Comparison of ENCODE assay signal across 7 cellular contexts in the genomic region with DNA sequence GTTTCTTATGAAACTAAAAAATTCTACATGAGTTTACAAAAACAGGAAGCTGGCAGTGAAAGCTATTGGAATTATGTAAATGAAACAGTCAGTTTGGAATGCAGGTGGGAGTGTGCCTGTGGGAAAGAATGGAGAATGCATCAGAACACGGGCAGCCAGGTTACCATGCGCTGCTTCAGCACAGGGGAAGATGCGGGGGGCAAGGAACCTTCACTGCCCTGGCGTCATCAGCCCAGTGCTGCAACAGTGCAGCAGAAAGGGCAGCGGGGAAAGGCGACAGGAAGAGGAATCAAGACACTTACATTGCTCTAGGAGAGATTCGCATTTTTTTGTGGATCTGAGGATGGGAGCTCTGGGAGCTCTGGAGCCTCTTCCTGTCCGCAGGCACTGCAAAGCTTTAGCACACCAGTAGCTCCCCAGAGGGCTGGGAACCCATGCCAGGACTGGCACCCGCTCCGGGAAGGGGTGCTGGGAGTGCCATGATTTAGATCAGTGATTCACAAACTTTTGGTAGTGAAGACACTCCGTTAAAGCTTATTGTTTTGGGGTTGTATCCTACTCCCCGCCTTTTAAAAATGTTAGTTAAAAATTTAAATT.
DNase-seq lines count a peak whose midpoint lies in the region; ATAC-seq and TF ChIP-seq lines count a peak whose summit lies in the region.

No MANE protein-coding gene starts in this region.

- intact Hi-C loops in mucosa of descending colon (cut with DNase I, micrococcal nuclease): no loop called here

- H3K9me3 ChIP-seq in MG63 (peaks cover 4% of the 10 kb centered on the region; the same call in 1 of the 2 replicates), mucosa of descending colon (peaks cover 3% of the 10 kb centered on the region)

- ATAC-seq in GM21825 (IDR thresholded peaks at IDR 0.05; ENCODE audit: unreplicated experiment) (peak; percentile 0), mucosa of descending colon (peak; percentile 20), GM18873 (IDR thresholded peaks at IDR 0.05; ENCODE audit: low FRiP score, unreplicated experiment) (no peak)

- H3K4me3 ChIP-seq in MG63 (no peak overlapping the region), cardiac fibroblast (replicated peaks in 1 of 2; ENCODE audit: low read depth in 2 of 2, low read length in 2 of 2) (peak overlapping the region in 1 of 2 donors; percentile 37), mucosa of descending colon (no peak overlapping the region)

- DNase-seq in MG63 (peak; percentile 66), cardiac fibroblast (ENCODE audit: low read depth in 2 of 2) (peak; percentile 82 to 92), mucosa of descending colon (no peak), NCI-H187 (lab: John Stamatoyannopoulos, UW) (no peak), cortex of kidney (lab: John Stamatoyannopoulos, UW) (no peak)

- TF ChIP-seq CTCF in cardiac fibroblast (IDR thresholded peaks at IDR 0.05; ENCODE audit: low read depth, low read length) (no peak), mucosa of descending colon (IDR thresholded peaks at IDR 0.05) (no peak)

- H3K27me3 ChIP-seq in MG63: no peaks in the 10 kb centered on the region

- H3K36me3 ChIP-seq in MG63: no peaks in the 10 kb centered on the region
- H3K36me3 ChIP-seq in mucosa of descending colon (ENCODE audit: low read depth): no peaks in the 10 kb centered on the region

- peaks cover 30% of the 10 kb centered on the region for H3K4me1 ChIP-seq in mucosa of descending colon (ENCODE audit: low read depth)

Comparison
In these comparisons a context has a peak if more than half of its experiments do, and no peak if none do; other contexts are left out.
1. DNase-seq: peak in MG63 (single experiment) and cardiac fibroblast (2 of 2); none in mucosa of descending colon (0 of 3), NCI-H187 (0 of 2) and cortex of kidney (single experiment).